8 cellular contexts compared by ENCODE assay signal in the genomic region with DNA sequence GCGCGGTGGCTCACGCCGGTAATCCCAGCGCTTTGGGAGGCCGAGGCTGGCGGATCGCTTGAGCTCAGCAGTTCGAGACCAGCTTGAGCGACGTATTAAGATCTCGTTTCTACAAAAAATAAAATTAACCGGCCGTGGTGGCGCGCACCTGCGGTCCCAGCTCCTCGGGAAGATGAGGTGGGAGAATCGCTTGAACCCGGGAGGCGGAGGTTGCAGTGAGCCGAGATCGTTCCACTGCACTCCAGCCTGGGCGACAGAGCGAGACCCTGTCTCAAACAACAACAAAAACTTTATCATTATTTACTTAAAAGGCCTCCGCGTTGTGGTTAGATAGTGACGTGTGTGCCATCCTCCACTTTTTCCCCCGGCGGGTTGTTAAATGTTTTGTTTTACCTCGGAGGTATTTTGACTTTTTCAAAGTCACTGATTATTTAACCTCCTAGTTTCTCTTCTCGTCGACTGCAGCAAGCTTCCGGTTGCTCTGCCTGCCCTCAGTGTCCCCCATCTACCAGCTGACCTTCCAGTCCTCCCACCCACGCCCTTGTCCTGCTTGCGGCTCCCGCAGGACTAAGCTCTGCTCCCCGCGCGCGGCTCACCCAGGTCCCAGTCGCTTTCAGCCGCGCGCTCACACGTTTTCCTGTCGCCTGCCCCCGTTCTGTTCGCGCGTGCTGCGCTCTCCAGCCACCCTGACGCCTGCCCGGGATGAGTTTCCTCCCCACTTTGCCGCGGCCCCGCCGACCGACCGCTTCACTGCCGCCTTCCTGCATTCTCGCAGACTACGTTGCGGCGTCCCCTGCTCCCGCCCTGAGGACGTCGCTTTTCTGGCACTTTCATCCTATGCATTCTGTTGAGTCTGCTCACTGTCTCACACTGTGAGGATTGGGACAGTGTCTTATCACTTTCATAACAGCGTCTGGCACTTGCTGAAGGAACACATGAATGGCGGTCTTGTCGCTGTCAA. TPM values are rescaled to one million over a fixed set of nuclear protein-coding genes. Genes with fewer than 3 reads are reported as not detected.
DNase-seq lines count a peak whose midpoint lies in the region; ATAC-seq and TF ChIP-seq lines count a peak whose summit lies in the region.

No MANE protein-coding gene starts in this region.

- H3K4me3 ChIP-seq in choroid plexus epithelial cell (ENCODE audit: low read depth, low read length): peak overlapping the region; percentile 82

- peak; percentile 26 for ATAC-seq in GM18508 (IDR thresholded peaks at IDR 0.05; ENCODE audit: insufficient read depth, unreplicated experiment)
- ATAC-seq in HG03097 (IDR thresholded peaks at IDR 0.05; ENCODE audit: low FRiP score, unreplicated experiment): peak; percentile 24
- peak; percentile 54 for ATAC-seq in left lobe of liver

- DNase-seq in NCI-H446 (lab: John Stamatoyannopoulos, UW) (peak; percentile 10 to 74), choroid plexus epithelial cell (ENCODE audit: low read depth) (peak; percentile 38), left lobe of liver (ENCODE audit: low spot score) (peak; percentile 82)
- peak; percentile 44 to 57 for DNase-seq in activated CD4-positive, alpha-beta T cell treated with anti-CD3 and anti-CD28 coated beads for 24 hours (ENCODE audit: low read depth in 2 of 2)
- peak; percentile 42 for DNase-seq in stimulated activated CD4-positive, alpha-beta T cell treated with anti-CD3 and anti-CD28 coated beads, Interleukin-2, amount 100 ng/mL, for 4 hours (ENCODE audit: low read depth)

- no peak for TF ChIP-seq CTCF in 22Rv1 (IDR thresholded peaks at IDR 0.05)
- TF ChIP-seq CTCF in choroid plexus epithelial cell (conservative IDR thresholded peaks at IDR 0.05; ENCODE audit: low read depth, low read length): peak; percentile 8

- peak overlapping the region; percentile 100 for H3K27ac ChIP-seq in 22Rv1

RNA-seq across cellular contexts. Expression of a gene that starts 1.2 kb away (rescaled TPM):
- 45.7 TPM for total RNA-seq in left lobe of liver

Comparison
In these comparisons a context has a peak if more than half of its experiments do, and no peak if none do; other contexts are left out.
1. Peak in every context shown above with its lines: DNase-seq, ATAC-seq, H3K4me3 ChIP-seq and H3K27ac ChIP-seq.